In genomic region chr12:88210311-88210710, GRCh38 we compare ENCODE assay signal across 2 cellular contexts.
DNase-seq lines count a peak whose midpoint lies in the region; TF ChIP-seq lines count a peak whose summit lies in the region.
"Not testable (repeated sequence)": the region's sequence is repeated elsewhere in the genome, so short reads cannot be mapped to it uniquely, and the experiment has no call there.

No MANE protein-coding gene starts in this region.

- TF ChIP-seq CTCF in HEK293 (tag by site-specific recombination; IDR thresholded peaks at IDR 0.05) = not testable (repeated sequence)

- CTCF ChIA-PET in HEK293 (lab: Yijun Ruan, JAX) = not testable (repeated sequence)

- not testable (repeated sequence) for H3K27ac ChIP-seq in HEK293 (ENCODE audit: extremely low read depth, low read depth, low read length)

- H3K4me1 ChIP-seq in HEK293 (ENCODE audit: control insufficient read depth, insufficient read depth, low read length) = not testable (repeated sequence)
- H3K4me1 ChIP-seq in adipocyte (ENCODE audit: control insufficient read depth, insufficient read depth, low read length) = peaks cover 28% of the 10 kb centered on the region

- not testable (repeated sequence) for H3K9me3 ChIP-seq in HEK293 (ENCODE audit: control insufficient read depth, insufficient read depth, low read depth, low read length)
- peaks cover 55% of the 10 kb centered on the region for H3K9me3 ChIP-seq in adipocyte (ENCODE audit: control insufficient read depth, low read length)

- H3K36me3 ChIP-seq in HEK293 (ENCODE audit: control insufficient read depth in 2 of 2, insufficient read depth in 1 of 2, low read length in 2 of 2); adipocyte (ENCODE audit: control insufficient read depth, insufficient read depth, low read length, severe bottlenecking): not testable (repeated sequence)

- DNase-seq in adipocyte (ENCODE audit: low read depth) = not testable (repeated sequence)

- H3K4me3 ChIP-seq in HEK293 (ENCODE audit: low read depth, low read length) = not testable (repeated sequence)
- peak overlapping the region; percentile 40 for H3K4me3 ChIP-seq in adipocyte (ENCODE audit: low read length)

- not testable (repeated sequence) for H3K27me3 ChIP-seq in adipocyte (replicated peaks; ENCODE audit: control insufficient read depth, insufficient read depth, low read length)

- POLR2A ChIA-PET in HEK293 (lab: Yijun Ruan, JAX) = not testable (repeated sequence)

- not testable (repeated sequence) for H3K9ac ChIP-seq in adipocyte (ENCODE audit: low read length)

TF ChIP-seq in HEK293, 187 proteins besides CTCF, POLR2A, EP300 and RAD21:
- peak; percentile 94 for TF ChIP-seq ZNF302 (tag by site-specific recombination; IDR thresholded peaks at IDR 0.05; ENCODE audit: low read depth)
TF ChIP-seq in HEK293: peak in this region for 1; not testable (repeated sequence) for 186.
